Comparison of ENCODE assay signal across 10 cellular contexts in genomic region chr17:64641499-64641898, GRCh38. TPM values are rescaled to one million over a fixed set of nuclear protein-coding genes. Genes with fewer than 3 reads are reported as not detected.
DNase-seq lines count a peak whose midpoint lies in the region; ATAC-seq and TF ChIP-seq lines count a peak whose summit lies in the region.
"Had no signal": no experiment of that assay in that cellular context is flagged by ENCODE, and none has a peak within 500 bp of the region (broad histone marks: within the 10 kb centered on the region; RNA-seq: fewer than 3 reads in every experiment).

No MANE protein-coding gene starts in this region.

- peak overlapping the region; percentile 34 for H3K4me3 Mint-ChIP-seq in CD4-positive, alpha-beta T cell
- no peak overlapping the region for H3K4me3 Mint-ChIP-seq in chondrocyte (ENCODE audit: unreplicated experiment)
- no peak overlapping the region for H3K4me3 Mint-ChIP-seq in mesothelial cell of epicardium
- H3K4me3 Mint-ChIP-seq: activated T-cell treated with anti-CD3 and anti-CD28 coated beads, Interleukin-2, amount 50 U/mL, for 24 hours had no signal

- POLR2A ChIA-PET in CD4-positive, alpha-beta T cell (lab: Charles Lee): interaction anchor here (0.7 kb wide), 1 partner anchor 1019 kb away, joined by 3 read pairs; the partner anchor contains the start of gene MAP3K3

- peak; percentile 39 for ATAC-seq in CD4-positive, alpha-beta T cell (ENCODE audit: poor library complexity)
- ATAC-seq in HG02759 (IDR thresholded peaks at IDR 0.05; ENCODE audit: unreplicated experiment): no peak

- peaks cover 45% of the 10 kb centered on the region for H3K4me1 Mint-ChIP-seq in CD4-positive, alpha-beta T cell (ENCODE audit: low read depth)
- H3K4me1 Mint-ChIP-seq in chondrocyte (ENCODE audit: low read depth) (peaks cover 29% of the 10 kb centered on the region), mesothelial cell of epicardium (peaks cover 9% of the 10 kb centered on the region)

- H3K9me3 Mint-ChIP-seq in CD4-positive, alpha-beta T cell: no peaks in the 10 kb centered on the region
- H3K9me3 Mint-ChIP-seq in chondrocyte (ENCODE audit: low read depth): no peaks in the 10 kb centered on the region
- H3K9me3 Mint-ChIP-seq in mesothelial cell of epicardium: no peaks in the 10 kb centered on the region
- H3K9me3 Mint-ChIP-seq: activated T-cell treated with anti-CD3 and anti-CD28 coated beads, Interleukin-2, amount 50 U/mL, for 24 hours had no signal

- H3K27ac Mint-ChIP-seq in CD4-positive, alpha-beta T cell: peak overlapping the region; percentile 47
- H3K27ac Mint-ChIP-seq in chondrocyte (ENCODE audit: unreplicated experiment) (peak overlapping the region; percentile 78), mesothelial cell of epicardium (peak overlapping the region; percentile 59)
- H3K27ac Mint-ChIP-seq: activated T-cell treated with anti-CD3 and anti-CD28 coated beads, Interleukin-2, amount 50 U/mL, for 24 hours had no signal

- no peak for TF ChIP-seq CTCF in CD4-positive, alpha-beta T cell (IDR thresholded peaks at IDR 0.05)
- no peak for TF ChIP-seq CTCF in LNCaP clone FGC (IDR thresholded peaks at IDR 0.05; ENCODE audit: control insufficient read depth, extremely low read depth, insufficient read depth)
- no peak for TF ChIP-seq CTCF in chondrocyte (IDR thresholded peaks at IDR 0.05)
- TF ChIP-seq CTCF in mesothelial cell of epicardium (IDR thresholded peaks at IDR 0.05; ENCODE audit: unreplicated experiment): no peak
- no peak for TF ChIP-seq CTCF in WERI-Rb-1 (IDR thresholded peaks at IDR 0.05; ENCODE audit: low read depth, low read length)

- no peaks in the 10 kb centered on the region for H3K27me3 Mint-ChIP-seq in CD4-positive, alpha-beta T cell
- H3K27me3 Mint-ChIP-seq in chondrocyte (ENCODE audit: low read depth) (no peaks in the 10 kb centered on the region), mesothelial cell of epicardium (ENCODE audit: low read depth) (no peaks in the 10 kb centered on the region)
- H3K27me3 Mint-ChIP-seq: activated T-cell treated with anti-CD3 and anti-CD28 coated beads, Interleukin-2, amount 50 U/mL, for 24 hours had no signal

- no peak overlapping the region for H3K4me3 ChIP-seq in LNCaP clone FGC (ENCODE audit: low read depth, low read length)
- no peak overlapping the region for H3K4me3 ChIP-seq in WERI-Rb-1 (ENCODE audit: low read depth, low read length)

- no peaks in the 10 kb centered on the region for H3K9me3 ChIP-seq in CD4-positive, alpha-beta T cell (ENCODE audit: control insufficient read depth, low read length)
- no peaks in the 10 kb centered on the region for H3K9me3 ChIP-seq in WERI-Rb-1 (ENCODE audit: severe bottlenecking)

- H3K27ac ChIP-seq in CD4-positive, alpha-beta T cell (ENCODE audit: low read depth, low read length): no peak overlapping the region
- H3K27ac ChIP-seq in WERI-Rb-1: no peak overlapping the region

- no peak for DNase-seq in CD4-positive, alpha-beta T cell
- DNase-seq in LNCaP clone FGC (ENCODE audit: low read depth) (peak; percentile 64), chondrocyte (ENCODE audit: low spot score) (no peak), mesothelial cell of epicardium (ENCODE audit: low spot score in 2 of 2, unreplicated experiment in 2 of 2) (no peak), NCI-H510A treated with DMSO at 0.1 percent for 48 hours (lab: John Stamatoyannopoulos, UW) (no peak), WERI-Rb-1 (no peak)
- DNase-seq in stimulated activated naive CD4-positive, alpha-beta T cell (lab: John Stamatoyannopoulos, UW): no peak
- DNase-seq: activated T-cell treated with anti-CD3 and anti-CD28 coated beads, Interleukin-2, amount 50 U/mL, for 24 hours; kidney had no signal

- H3K36me3 ChIP-seq in WERI-Rb-1: peaks cover 3% of the 10 kb centered on the region

- CTCF ChIA-PET in CD4-positive, alpha-beta T cell (lab: Charles Lee): interaction anchor here (0.8 kb wide), 1 partner anchor 8 kb away, joined by 4 read pairs; no protein-coding TSS in a partner anchor

- H3K27me3 ChIP-seq in CD4-positive, alpha-beta T cell (ENCODE audit: control insufficient read depth, insufficient read depth, low read length): no peaks in the 10 kb centered on the region
- H3K27me3 ChIP-seq in WERI-Rb-1 (ENCODE audit: insufficient read depth, low read depth, severe bottlenecking): no peaks in the 10 kb centered on the region

- intact Hi-C loops in CD4-positive, alpha-beta T cell (cut with DNase I, micrococcal nuclease): loop anchor here in 1 of 2 experiments (10.0 kb wide), 1 partner anchor 107 kb away; no protein-coding TSS in a partner anchor

- peaks cover 51% of the 10 kb centered on the region for H3K36me3 Mint-ChIP-seq in CD4-positive, alpha-beta T cell (ENCODE audit: low read depth)
- H3K36me3 Mint-ChIP-seq in chondrocyte (ENCODE audit: low read depth): peaks cover 4% of the 10 kb centered on the region
- H3K36me3 Mint-ChIP-seq in mesothelial cell of epicardium: peaks cover 6% of the 10 kb centered on the region

RNA-seq across cellular contexts. Expression of gene SMURF2, which starts 20.6 kb away (rescaled TPM):
- 10 to 100 TPM; 28.0 to 29.7 TPM for total RNA-seq in CD4-positive, alpha-beta T cell
- total RNA-seq in chondrocyte (33.4 to 41.0 TPM (median 36.2 TPM) in 3 replicates), mesothelial cell of epicardium (39.9 to 41.2 TPM (median 40.1 TPM) in 3 replicates)
